ENCODE assay signal across 11 cellular contexts in the genomic region with DNA sequence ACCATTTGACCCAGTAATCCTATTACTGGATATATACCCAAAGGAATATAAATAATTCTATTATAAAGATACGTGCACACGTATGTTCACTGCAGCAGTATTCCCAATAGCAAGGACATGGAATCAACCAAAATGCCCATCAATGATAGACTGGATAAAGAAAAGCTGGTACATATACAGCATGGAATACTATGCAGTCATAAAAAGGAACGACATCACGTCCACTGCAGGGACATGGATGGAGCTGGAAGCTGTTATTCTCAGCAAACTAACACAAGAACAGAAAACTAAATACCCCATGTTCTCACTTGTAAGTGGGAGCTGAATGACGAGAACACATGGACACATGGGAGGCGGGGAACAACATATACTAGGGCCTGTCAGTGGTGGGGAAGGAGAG.
"Had no signal": no experiment of that assay in that cellular context is flagged by ENCODE, and none has a peak within 500 bp of the region (broad histone marks: within the 10 kb centered on the region; RNA-seq: fewer than 3 reads in every experiment).

No MANE protein-coding gene starts in this region.

- H3K27ac Mint-ChIP-seq: GM23338, H9, HFFc6 had no signal

- H3K4me3 ChIP-seq: GM23248, GM23338, HAP-1 had no signal

- FAIRE-seq: H1, H54 had no signal

- H3K4me2 ChIP-seq: GM23338 had no signal

- H3K4me3 Mint-ChIP-seq: GM23338, H9, HFFc6 had no signal

- ATAC-seq: GM23338, HCT116 had no signal

- H3K27ac ChIP-seq: GM23248 had no signal

- H3K4me1 ChIP-seq: HAP-1 had no signal

- DNase-seq: GM23248, GOT3, H7, H9, HCEC 1CT, HFFc6 had no signal

- H3K4me1 Mint-ChIP-seq: GM23338, H9 had no signal

- H2AFZ ChIP-seq: GM23248, GM23338 had no signal

- H3K9ac ChIP-seq: GM23248 had no signal
